ENCODE assay signal across 2 cellular contexts in genomic region chr15:60022379-60022741, GRCh38.
TF ChIP-seq lines count a peak whose summit lies in the region.

No MANE protein-coding gene starts in this region.

TF ChIP-seq in GM23338, 12 proteins besides CTCF, POLR2A, EP300 and RAD21:
- TF ChIP-seq ZNF331 (CRISPR knock-in tag; IDR thresholded peaks at IDR 0.05; ENCODE audit: low read depth) = no peak
- TF ChIP-seq, protein P1, sequence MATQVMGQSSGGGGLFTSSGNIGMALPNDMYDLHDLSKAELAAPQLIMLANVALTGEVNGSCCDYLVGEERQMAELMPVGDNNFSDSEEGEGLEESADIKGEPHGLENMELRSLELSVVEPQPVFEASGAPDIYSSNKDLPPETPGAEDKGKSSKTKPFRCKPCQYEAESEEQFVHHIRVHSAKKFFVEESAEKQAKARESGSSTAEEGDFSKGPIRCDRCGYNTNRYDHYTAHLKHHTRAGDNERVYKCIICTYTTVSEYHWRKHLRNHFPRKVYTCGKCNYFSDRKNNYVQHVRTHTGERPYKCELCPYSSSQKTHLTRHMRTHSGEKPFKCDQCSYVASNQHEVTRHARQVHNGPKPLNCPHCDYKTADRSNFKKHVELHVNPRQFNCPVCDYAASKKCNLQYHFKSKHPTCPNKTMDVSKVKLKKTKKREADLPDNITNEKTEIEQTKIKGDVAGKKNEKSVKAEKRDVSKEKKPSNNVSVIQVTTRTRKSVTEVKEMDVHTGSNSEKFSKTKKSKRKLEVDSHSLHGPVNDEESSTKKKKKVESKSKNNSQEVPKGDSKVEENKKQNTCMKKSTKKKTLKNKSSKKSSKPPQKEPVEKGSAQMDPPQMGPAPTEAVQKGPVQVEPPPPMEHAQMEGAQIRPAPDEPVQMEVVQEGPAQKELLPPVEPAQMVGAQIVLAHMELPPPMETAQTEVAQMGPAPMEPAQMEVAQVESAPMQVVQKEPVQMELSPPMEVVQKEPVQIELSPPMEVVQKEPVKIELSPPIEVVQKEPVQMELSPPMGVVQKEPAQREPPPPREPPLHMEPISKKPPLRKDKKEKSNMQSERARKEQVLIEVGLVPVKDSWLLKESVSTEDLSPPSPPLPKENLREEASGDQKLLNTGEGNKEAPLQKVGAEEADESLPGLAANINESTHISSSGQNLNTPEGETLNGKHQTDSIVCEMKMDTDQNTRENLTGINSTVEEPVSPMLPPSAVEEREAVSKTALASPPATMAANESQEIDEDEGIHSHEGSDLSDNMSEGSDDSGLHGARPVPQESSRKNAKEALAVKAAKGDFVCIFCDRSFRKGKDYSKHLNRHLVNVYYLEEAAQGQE (IDR thresholded peaks at IDR 0.05; ENCODE audit: unreplicated experiment) = no peak
- no peak for TF ChIP-seq STAT1 (IDR thresholded peaks at IDR 0.05; ENCODE audit: unreplicated experiment)
- TF ChIP-seq, protein P2, sequence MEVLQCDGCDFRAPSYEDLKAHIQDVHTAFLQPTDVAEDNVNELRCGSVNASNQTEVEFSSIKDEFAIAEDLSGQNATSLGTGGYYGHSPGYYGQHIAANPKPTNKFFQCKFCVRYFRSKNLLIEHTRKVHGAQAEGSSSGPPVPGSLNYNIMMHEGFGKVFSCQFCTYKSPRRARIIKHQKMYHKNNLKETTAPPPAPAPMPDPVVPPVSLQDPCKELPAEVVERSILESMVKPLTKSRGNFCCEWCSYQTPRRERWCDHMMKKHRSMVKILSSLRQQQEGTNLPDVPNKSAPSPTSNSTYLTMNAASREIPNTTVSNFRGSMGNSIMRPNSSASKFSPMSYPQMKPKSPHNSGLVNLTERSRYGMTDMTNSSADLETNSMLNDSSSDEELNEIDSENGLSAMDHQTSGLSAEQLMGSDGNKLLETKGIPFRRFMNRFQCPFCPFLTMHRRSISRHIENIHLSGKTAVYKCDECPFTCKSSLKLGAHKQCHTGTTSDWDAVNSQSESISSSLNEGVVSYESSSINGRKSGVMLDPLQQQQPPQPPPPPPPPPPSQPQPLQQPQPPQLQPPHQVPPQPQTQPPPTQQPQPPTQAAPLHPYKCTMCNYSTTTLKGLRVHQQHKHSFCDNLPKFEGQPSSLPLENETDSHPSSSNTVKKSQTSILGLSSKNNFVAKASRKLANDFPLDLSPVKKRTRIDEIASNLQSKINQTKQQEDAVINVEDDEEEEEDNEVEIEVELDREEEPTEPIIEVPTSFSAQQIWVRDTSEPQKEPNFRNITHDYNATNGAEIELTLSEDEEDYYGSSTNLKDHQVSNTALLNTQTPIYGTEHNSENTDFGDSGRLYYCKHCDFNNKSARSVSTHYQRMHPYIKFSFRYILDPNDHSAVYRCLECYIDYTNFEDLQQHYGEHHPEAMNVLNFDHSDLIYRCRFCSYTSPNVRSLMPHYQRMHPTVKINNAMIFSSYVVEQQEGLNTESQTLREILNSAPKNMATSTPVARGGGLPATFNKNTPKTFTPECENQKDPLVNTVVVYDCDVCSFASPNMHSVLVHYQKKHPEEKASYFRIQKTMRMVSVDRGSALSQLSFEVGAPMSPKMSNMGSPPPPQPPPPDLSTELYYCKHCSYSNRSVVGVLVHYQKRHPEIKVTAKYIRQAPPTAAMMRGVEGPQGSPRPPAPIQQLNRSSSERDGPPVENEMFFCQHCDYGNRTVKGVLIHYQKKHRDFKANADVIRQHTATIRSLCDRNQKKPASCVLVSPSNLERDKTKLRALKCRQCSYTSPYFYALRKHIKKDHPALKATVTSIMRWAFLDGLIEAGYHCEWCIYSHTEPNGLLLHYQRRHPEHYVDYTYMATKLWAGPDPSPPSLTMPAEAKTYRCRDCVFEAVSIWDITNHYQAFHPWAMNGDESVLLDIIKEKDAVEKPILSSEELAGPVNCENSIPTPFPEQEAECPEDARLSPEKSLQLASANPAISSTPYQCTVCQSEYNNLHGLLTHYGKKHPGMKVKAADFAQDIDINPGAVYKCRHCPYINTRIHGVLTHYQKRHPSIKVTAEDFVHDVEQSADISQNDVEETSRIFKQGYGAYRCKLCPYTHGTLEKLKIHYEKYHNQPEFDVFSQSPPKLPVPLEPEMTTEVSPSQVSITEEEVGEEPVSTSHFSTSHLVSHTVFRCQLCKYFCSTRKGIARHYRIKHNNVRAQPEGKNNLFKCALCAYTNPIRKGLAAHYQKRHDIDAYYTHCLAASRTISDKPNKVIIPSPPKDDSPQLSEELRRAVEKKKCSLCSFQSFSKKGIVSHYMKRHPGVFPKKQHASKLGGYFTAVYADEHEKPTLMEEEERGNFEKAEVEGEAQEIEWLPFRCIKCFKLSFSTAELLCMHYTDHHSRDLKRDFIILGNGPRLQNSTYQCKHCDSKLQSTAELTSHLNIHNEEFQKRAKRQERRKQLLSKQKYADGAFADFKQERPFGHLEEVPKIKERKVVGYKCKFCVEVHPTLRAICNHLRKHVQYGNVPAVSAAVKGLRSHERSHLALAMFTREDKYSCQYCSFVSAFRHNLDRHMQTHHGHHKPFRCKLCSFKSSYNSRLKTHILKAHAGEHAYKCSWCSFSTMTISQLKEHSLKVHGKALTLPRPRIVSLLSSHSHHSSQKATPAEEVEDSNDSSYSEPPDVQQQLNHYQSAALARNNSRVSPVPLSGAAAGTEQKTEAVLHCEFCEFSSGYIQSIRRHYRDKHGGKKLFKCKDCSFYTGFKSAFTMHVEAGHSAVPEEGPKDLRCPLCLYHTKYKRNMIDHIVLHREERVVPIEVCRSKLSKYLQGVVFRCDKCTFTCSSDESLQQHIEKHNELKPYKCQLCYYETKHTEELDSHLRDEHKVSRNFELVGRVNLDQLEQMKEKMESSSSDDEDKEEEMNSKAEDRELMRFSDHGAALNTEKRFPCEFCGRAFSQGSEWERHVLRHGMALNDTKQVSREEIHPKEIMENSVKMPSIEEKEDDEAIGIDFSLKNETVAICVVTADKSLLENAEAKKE (CRISPR knock-in tag; IDR thresholded peaks at IDR 0.05) = no peak
- no peak for TF ChIP-seq POLR2AphosphoS5 (IDR thresholded peaks at IDR 0.05; ENCODE audit: low read depth)
- TF ChIP-seq JUNB (IDR thresholded peaks at IDR 0.05; ENCODE audit: unreplicated experiment) = no peak
- TF ChIP-seq CREB1 (CRISPR knock-in tag; IDR thresholded peaks at IDR 0.05; ENCODE audit: low read depth) = no peak
- no peak for TF ChIP-seq EZH2phosphoT487 (IDR thresholded peaks at IDR 0.05; ENCODE audit: unreplicated experiment)
- TF ChIP-seq, protein P3, sequence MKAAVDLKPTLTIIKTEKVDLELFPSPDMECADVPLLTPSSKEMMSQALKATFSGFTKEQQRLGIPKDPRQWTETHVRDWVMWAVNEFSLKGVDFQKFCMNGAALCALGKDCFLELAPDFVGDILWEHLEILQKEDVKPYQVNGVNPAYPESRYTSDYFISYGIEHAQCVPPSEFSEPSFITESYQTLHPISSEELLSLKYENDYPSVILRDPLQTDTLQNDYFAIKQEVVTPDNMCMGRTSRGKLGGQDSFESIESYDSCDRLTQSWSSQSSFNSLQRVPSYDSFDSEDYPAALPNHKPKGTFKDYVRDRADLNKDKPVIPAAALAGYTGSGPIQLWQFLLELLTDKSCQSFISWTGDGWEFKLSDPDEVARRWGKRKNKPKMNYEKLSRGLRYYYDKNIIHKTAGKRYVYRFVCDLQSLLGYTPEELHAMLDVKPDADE (IDR thresholded peaks at IDR 0.05) = no peak
- TF ChIP-seq ZNF114 (CRISPR knock-in tag; IDR thresholded peaks at IDR 0.05) = no peak
- TF ChIP-seq EZH2 (IDR thresholded peaks at IDR 0.05; ENCODE audit: low read depth, unreplicated experiment) = no peak
- no peak for TF ChIP-seq NANOG (IDR thresholded peaks at IDR 0.05; ENCODE audit: borderline replicate concordance)

TF ChIP-seq in H1, 55 proteins besides CTCF, POLR2A, EP300 and RAD21:
- TF ChIP-seq YY1 (IDR thresholded peaks at IDR 0.05; ENCODE audit: low read depth, low read length) (no peak), SIRT6 (IDR thresholded peaks at IDR 0.05; ENCODE audit: low read length) (no peak), ASH2L (IDR thresholded peaks at IDR 0.05; ENCODE audit: low read length) (peak; percentile 26), EZH2 (IDR thresholded peaks at IDR 0.05; ENCODE audit: low read depth, low read length, severe bottlenecking) (no peak), TAF7 (optimal IDR thresholded peaks at IDR 0.05; ENCODE audit: borderline replicate concordance, low read depth, low read length) (no peak)
